9 cellular contexts compared by ENCODE assay signal in the genomic region with DNA sequence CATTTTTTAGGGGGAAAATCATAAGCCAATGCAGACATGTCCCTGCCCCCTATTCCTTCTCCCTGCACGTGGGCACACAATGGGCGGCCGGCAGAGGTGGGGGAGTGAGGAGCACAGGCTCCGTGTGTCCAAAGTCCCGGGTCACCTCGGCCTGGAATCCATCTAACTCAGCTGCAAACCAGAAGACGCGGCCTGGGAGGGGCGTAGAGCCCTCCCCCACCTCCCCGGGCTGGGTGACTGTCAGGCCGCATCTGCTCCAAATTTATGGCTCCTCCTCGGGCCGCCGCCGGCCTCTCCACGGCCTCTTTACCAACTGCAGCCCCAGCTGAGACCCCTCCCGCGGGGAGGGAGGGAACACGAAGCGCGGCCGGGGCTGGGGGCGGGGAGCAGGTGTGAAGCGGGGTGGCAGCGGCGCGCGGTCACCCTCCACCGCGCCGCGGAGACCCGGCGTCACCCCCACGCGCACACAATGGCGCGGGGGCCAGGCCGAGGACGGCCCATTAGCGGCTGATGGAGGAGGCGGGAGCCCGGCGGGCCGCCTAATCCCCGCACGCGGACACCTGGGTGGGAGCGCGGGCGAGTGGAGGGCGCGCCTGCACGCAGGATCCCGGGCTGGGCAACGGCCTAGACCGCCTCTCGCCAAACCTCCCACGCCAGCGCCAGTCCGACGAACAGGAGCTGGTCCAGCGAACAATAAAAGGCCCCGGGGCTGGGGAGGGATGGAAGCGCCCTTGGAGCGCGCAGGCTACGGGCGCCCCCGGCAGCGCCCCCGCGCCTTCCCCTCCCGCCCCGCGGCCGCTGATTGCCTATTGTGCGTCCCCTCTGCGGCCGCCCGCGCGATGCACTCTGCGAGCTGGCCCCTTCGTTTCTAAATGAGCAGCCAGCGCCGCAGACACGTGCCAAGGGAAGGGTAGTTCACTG. TPM values are rescaled to one million over a fixed set of nuclear protein-coding genes. Genes with fewer than 3 reads are reported as not detected.
DNase-seq lines count a peak whose midpoint lies in the region; ATAC-seq and TF ChIP-seq lines count a peak whose summit lies in the region.
"Had no signal": no experiment of that assay in that cellular context is flagged by ENCODE, and none has a peak within 500 bp of the region (broad histone marks: within the 10 kb centered on the region; RNA-seq: fewer than 3 reads in every experiment).

No MANE protein-coding gene starts in this region.

- TF ChIP-seq POLR2A in vagina (IDR thresholded peaks at IDR 0.05): no peak

- H3K4me3 ChIP-seq in astrocyte of the spinal cord (ENCODE audit: low read depth, low read length) (peak overlapping the region; percentile 12), lower lobe of right lung (peak overlapping the region; percentile 46), vagina (peak overlapping the region; percentile 24 to 40)

- H3K27ac ChIP-seq in lower lobe of right lung: no peak overlapping the region
- no peak overlapping the region for H3K27ac ChIP-seq in vagina
- H3K27ac ChIP-seq: KMS-11 had no signal

- H3K9me3 ChIP-seq in lower lobe of right lung (no peaks in the 10 kb centered on the region), vagina (no peaks in the 10 kb centered on the region)

- in situ Hi-C loops in astrocyte of the spinal cord (cut with HindIII; ENCODE audit: low sequenced_read_pairs): no loop called here

- DNase-seq in Right ventricle myocardium superior: peak; percentile 38
- no peak for DNase-seq in Right ventricle myocardium inferior (ENCODE audit: missing footprints)
- no peak for DNase-seq in astrocyte of the spinal cord (ENCODE audit: low read depth, low spot score)
- DNase-seq in lower lobe of right lung: no peak
- DNase-seq in vagina (ENCODE audit: extremely low spot score in 2 of 2): peak in 1 of 2 donors; percentile 64
- DNase-seq in OCI-M2 (lab: John Stamatoyannopoulos, UW; ENCODE audit: unreplicated experiment): no peak

- peaks cover 66% of the 10 kb centered on the region for H3K27me3 ChIP-seq in lower lobe of right lung (ENCODE audit: low read depth)
- peaks cover 8% of the 10 kb centered on the region for H3K27me3 ChIP-seq in vagina

- intact Hi-C loops in Right ventricle myocardium superior (cut with DNase I): loop anchor here (5.0 to 10.0 kb wide), 2 partner anchors 75 to 197 kb away; a partner anchor contains a TSS
- intact Hi-C loops in Right ventricle myocardium inferior (cut with DNase I): loop anchor here (10.0 kb wide), 1 partner anchor 75 kb away; a partner anchor contains a TSS
- intact Hi-C loops in lower lobe of right lung (cut with DNase I): no loop called here
- intact Hi-C loops in vagina (cut with DNase I): loop anchor here (5.0 kb wide), 2 partner anchors 82 to 167 kb away; a partner anchor contains a TSS

- peaks cover 33% of the 10 kb centered on the region for H3K4me1 ChIP-seq in lower lobe of right lung
- peaks cover 13% of the 10 kb centered on the region for H3K4me1 ChIP-seq in vagina

- no peak for TF ChIP-seq CTCF in astrocyte of the spinal cord (IDR thresholded peaks at IDR 0.05; ENCODE audit: low read depth, low read length)
- no peak for TF ChIP-seq CTCF in lower lobe of right lung (IDR thresholded peaks at IDR 0.05)
- TF ChIP-seq CTCF in vagina (IDR thresholded peaks at IDR 0.05): no peak

- no peak for ATAC-seq in Right ventricle myocardium superior (ENCODE audit: poor library complexity)
- no peak for ATAC-seq in Right ventricle myocardium inferior
- no peak for ATAC-seq in lower lobe of right lung
- ATAC-seq in GM19455 (IDR thresholded peaks at IDR 0.05; ENCODE audit: unreplicated experiment): no peak
- ATAC-seq in GM21423 (IDR thresholded peaks at IDR 0.05; ENCODE audit: unreplicated experiment): no peak

- H3K36me3 ChIP-seq in lower lobe of right lung (no peaks in the 10 kb centered on the region), vagina (no peaks in the 10 kb centered on the region)

RNA-seq across cellular contexts. Expression of a gene that starts 25.9 kb away (rescaled TPM):
- 3.0 TPM for total RNA-seq in Right ventricle myocardium superior
- total RNA-seq in Right ventricle myocardium inferior: 4.6 TPM
- 11.3 TPM for total RNA-seq in lower lobe of right lung
- 18.9 TPM for total RNA-seq in vagina

RNA-seq across cellular contexts. Expression of a gene that starts 39.1 kb away (rescaled TPM):
- 4.0 TPM for total RNA-seq in Right ventricle myocardium superior
- total RNA-seq in Right ventricle myocardium inferior: 3.8 TPM
- total RNA-seq in lower lobe of right lung: 15.4 TPM
- total RNA-seq in vagina: 9.8 TPM

RNA-seq across cellular contexts. Expression of a gene that starts 58.4 kb away (rescaled TPM):
- total RNA-seq in Right ventricle myocardium superior (21.9 TPM), Right ventricle myocardium inferior (27.6 TPM), lower lobe of right lung (58.3 TPM), vagina (39.8 TPM)
